In the genomic region with DNA sequence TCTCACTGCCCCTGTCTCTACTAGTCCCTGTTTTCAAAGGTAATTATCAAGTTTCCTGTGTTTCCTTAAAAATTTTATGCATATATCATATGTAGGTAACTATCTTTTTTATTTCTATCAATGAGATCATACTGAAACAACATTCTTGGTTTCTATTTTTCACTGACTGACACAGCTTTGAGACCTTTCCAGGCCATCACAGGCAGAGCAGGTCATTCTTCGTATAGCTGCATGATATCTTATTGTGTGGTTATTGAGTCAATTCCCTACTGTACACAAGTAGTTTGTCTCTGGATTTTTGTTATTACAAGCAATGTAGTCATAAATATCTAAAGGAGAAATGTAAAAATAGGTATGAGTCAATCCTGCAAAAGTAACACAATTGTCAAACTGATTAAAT, we compare ENCODE assay signal across 1 cellular context.
A peak's percentile ranks its signal among the peaks of the same experiment; 100 is the strongest.
TF ChIP-seq lines count a peak whose summit lies in the region.

No MANE protein-coding gene starts in this region.

TF ChIP-seq in GM12878, 131 proteins besides CTCF, POLR2A, EP300 and RAD21 (continued from another document and continues in another):
- TF ChIP-seq, protein P1, sequence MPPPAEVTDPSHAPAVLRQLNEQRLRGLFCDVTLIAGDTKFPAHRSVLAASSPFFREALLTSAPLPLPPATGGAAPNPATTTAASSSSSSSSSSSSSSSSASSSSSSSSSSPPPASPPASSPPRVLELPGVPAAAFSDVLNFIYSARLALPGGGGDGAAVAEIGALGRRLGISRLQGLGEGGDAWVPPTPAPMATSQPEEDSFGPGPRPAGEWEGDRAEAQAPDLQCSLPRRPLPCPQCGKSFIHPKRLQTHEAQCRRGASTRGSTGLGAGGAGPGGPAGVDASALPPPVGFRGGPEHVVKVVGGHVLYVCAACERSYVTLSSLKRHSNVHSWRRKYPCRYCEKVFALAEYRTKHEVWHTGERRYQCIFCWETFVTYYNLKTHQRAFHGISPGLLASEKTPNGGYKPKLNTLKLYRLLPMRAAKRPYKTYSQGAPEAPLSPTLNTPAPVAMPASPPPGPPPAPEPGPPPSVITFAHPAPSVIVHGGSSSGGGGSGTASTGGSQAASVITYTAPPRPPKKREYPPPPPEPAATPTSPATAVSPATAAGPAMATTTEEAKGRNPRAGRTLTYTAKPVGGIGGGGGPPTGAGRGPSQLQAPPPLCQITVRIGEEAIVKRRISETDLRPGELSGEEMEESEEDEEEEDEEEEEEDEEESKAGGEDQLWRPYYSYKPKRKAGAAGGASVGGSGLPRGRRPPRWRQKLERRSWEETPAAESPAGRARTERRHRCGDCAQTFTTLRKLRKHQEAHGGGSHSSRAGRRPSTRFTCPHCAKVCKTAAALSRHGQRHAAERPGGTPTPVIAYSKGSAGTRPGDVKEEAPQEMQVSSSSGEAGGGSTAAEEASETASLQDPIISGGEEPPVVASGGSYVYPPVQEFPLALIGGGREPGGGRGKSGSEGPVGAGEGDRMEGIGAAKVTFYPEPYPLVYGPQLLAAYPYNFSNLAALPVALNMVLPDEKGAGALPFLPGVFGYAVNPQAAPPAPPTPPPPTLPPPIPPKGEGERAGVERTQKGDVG (CRISPR knock-in tag; IDR thresholded peaks at IDR 0.05): no peak
- TF ChIP-seq FOXM1 (IDR thresholded peaks at IDR 0.05; ENCODE audit: low read depth, low read length): peak; percentile 32; the same call in 1 of the 2 replicates
- peak; percentile 24 to 29; a peak in 1 of 4 replicates for TF ChIP-seq IKZF2 (IDR thresholded peaks at IDR 0.05)
- TF ChIP-seq SMARCA5 (IDR thresholded peaks at IDR 0.05): no peak
- TF ChIP-seq, protein P2, sequence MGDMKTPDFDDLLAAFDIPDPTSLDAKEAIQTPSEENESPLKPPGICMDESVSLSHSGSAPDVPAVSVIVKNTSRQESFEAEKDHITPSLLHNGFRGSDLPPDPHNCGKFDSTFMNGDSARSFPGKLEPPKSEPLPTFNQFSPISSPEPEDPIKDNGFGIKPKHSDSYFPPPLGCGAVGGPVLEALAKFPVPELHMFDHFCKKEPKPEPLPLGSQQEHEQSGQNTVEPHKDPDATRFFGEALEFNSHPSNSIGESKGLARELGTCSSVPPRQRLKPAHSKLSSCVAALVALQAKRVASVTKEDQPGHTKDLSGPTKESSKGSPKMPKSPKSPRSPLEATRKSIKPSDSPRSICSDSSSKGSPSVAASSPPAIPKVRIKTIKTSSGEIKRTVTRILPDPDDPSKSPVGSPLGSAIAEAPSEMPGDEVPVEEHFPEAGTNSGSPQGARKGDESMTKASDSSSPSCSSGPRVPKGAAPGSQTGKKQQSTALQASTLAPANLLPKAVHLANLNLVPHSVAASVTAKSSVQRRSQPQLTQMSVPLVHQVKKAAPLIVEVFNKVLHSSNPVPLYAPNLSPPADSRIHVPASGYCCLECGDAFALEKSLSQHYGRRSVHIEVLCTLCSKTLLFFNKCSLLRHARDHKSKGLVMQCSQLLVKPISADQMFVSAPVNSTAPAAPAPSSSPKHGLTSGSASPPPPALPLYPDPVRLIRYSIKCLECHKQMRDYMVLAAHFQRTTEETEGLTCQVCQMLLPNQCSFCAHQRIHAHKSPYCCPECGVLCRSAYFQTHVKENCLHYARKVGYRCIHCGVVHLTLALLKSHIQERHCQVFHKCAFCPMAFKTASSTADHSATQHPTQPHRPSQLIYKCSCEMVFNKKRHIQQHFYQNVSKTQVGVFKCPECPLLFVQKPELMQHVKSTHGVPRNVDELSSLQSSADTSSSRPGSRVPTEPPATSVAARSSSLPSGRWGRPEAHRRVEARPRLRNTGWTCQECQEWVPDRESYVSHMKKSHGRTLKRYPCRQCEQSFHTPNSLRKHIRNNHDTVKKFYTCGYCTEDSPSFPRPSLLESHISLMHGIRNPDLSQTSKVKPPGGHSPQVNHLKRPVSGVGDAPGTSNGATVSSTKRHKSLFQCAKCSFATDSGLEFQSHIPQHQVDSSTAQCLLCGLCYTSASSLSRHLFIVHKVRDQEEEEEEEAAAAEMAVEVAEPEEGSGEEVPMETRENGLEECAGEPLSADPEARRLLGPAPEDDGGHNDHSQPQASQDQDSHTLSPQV (IDR thresholded peaks at IDR 0.05): no peak
- no peak for TF ChIP-seq MXI1 (IDR thresholded peaks at IDR 0.05; ENCODE audit: low read depth, low read length)
- TF ChIP-seq CREB1 (IDR thresholded peaks at IDR 0.05; ENCODE audit: low read depth): no peak
- no peak for TF ChIP-seq PAX5 (IDR thresholded peaks at IDR 0.05; ENCODE audit: borderline replicate concordance, low read depth, low read length)
- no peak for TF ChIP-seq YBX1 (IDR thresholded peaks at IDR 0.05)
- TF ChIP-seq MTA3 (IDR thresholded peaks at IDR 0.05; ENCODE audit: borderline replicate concordance, low read length): no peak
- TF ChIP-seq, protein P3, sequence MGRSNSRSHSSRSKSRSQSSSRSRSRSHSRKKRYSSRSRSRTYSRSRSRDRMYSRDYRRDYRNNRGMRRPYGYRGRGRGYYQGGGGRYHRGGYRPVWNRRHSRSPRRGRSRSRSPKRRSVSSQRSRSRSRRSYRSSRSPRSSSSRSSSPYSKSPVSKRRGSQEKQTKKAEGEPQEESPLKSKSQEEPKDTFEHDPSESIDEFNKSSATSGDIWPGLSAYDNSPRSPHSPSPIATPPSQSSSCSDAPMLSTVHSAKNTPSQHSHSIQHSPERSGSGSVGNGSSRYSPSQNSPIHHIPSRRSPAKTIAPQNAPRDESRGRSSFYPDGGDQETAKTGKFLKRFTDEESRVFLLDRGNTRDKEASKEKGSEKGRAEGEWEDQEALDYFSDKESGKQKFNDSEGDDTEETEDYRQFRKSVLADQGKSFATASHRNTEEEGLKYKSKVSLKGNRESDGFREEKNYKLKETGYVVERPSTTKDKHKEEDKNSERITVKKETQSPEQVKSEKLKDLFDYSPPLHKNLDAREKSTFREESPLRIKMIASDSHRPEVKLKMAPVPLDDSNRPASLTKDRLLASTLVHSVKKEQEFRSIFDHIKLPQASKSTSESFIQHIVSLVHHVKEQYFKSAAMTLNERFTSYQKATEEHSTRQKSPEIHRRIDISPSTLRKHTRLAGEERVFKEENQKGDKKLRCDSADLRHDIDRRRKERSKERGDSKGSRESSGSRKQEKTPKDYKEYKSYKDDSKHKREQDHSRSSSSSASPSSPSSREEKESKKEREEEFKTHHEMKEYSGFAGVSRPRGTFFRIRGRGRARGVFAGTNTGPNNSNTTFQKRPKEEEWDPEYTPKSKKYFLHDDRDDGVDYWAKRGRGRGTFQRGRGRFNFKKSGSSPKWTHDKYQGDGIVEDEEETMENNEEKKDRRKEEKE (IDR thresholded peaks at IDR 0.05): no peak
- TF ChIP-seq SUPT20H (IDR thresholded peaks at IDR 0.05; ENCODE audit: borderline replicate concordance, control insufficient read depth, low read depth, low read length): no peak
- TF ChIP-seq TCF7 (IDR thresholded peaks at IDR 0.05; ENCODE audit: borderline replicate concordance): no peak
- TF ChIP-seq TCF12 (IDR thresholded peaks at IDR 0.05; ENCODE audit: low read depth, low read length): no peak
- no peak for TF ChIP-seq PML (IDR thresholded peaks at IDR 0.05; ENCODE audit: low read length)
- no peak for TF ChIP-seq ZNF384 (IDR thresholded peaks at IDR 0.05; ENCODE audit: borderline replicate concordance, low read depth, low read length)
- TF ChIP-seq ZNF622 (IDR thresholded peaks at IDR 0.05): no peak
- no peak for TF ChIP-seq GATAD2B (conservative IDR thresholded peaks at IDR 0.05; ENCODE audit: low read depth)
- no peak for TF ChIP-seq TCF3 (IDR thresholded peaks at IDR 0.05; ENCODE audit: borderline replicate concordance, insufficient read depth, low read depth, low read length)
- no peak for TF ChIP-seq SMAD1 (IDR thresholded peaks at IDR 0.05; ENCODE audit: low read depth, partially characterized antibody)
- TF ChIP-seq NRF1 (conservative IDR thresholded peaks at IDR 0.05; ENCODE audit: low read depth, low read length): no peak
- TF ChIP-seq, protein P4, sequence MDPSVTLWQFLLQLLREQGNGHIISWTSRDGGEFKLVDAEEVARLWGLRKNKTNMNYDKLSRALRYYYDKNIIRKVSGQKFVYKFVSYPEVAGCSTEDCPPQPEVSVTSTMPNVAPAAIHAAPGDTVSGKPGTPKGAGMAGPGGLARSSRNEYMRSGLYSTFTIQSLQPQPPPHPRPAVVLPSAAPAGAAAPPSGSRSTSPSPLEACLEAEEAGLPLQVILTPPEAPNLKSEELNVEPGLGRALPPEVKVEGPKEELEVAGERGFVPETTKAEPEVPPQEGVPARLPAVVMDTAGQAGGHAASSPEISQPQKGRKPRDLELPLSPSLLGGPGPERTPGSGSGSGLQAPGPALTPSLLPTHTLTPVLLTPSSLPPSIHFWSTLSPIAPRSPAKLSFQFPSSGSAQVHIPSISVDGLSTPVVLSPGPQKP (IDR thresholded peaks at IDR 0.05; ENCODE audit: low read depth, low read length): no peak
- no peak for TF ChIP-seq SIN3A (IDR thresholded peaks at IDR 0.05; ENCODE audit: low read depth, low read length)
- TF ChIP-seq, protein P5, sequence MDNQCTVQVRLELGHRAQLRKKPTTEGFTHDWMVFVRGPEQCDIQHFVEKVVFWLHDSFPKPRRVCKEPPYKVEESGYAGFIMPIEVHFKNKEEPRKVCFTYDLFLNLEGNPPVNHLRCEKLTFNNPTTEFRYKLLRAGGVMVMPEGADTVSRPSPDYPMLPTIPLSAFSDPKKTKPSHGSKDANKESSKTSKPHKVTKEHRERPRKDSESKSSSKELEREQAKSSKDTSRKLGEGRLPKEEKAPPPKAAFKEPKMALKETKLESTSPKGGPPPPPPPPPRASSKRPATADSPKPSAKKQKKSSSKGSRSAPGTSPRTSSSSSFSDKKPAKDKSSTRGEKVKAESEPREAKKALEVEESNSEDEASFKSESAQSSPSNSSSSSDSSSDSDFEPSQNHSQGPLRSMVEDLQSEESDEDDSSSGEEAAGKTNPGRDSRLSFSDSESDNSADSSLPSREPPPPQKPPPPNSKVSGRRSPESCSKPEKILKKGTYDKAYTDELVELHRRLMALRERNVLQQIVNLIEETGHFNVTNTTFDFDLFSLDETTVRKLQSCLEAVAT (IDR thresholded peaks at IDR 0.05): no peak
- TF ChIP-seq, protein P6, sequence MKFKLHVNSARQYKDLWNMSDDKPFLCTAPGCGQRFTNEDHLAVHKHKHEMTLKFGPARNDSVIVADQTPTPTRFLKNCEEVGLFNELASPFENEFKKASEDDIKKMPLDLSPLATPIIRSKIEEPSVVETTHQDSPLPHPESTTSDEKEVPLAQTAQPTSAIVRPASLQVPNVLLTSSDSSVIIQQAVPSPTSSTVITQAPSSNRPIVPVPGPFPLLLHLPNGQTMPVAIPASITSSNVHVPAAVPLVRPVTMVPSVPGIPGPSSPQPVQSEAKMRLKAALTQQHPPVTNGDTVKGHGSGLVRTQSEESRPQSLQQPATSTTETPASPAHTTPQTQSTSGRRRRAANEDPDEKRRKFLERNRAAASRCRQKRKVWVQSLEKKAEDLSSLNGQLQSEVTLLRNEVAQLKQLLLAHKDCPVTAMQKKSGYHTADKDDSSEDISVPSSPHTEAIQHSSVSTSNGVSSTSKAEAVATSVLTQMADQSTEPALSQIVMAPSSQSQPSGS (IDR thresholded peaks at IDR 0.05; ENCODE audit: low read length): 0 out of 2 replicates have a peak, but pooled peaks have one; percentile 19
- no peak for TF ChIP-seq ASH2L (IDR thresholded peaks at IDR 0.05; ENCODE audit: borderline replicate concordance, low read depth)
- TF ChIP-seq, protein P7, sequence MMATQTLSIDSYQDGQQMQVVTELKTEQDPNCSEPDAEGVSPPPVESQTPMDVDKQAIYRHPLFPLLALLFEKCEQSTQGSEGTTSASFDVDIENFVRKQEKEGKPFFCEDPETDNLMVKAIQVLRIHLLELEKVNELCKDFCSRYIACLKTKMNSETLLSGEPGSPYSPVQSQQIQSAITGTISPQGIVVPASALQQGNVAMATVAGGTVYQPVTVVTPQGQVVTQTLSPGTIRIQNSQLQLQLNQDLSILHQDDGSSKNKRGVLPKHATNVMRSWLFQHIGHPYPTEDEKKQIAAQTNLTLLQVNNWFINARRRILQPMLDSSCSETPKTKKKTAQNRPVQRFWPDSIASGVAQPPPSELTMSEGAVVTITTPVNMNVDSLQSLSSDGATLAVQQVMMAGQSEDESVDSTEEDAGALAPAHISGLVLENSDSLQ (IDR thresholded peaks at IDR 0.05): peak; percentile 66
- TF ChIP-seq, protein P8, sequence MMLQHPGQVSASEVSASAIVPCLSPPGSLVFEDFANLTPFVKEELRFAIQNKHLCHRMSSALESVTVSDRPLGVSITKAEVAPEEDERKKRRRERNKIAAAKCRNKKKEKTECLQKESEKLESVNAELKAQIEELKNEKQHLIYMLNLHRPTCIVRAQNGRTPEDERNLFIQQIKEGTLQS (IDR thresholded peaks at IDR 0.05; ENCODE audit: borderline replicate concordance, extremely low read depth, low read depth, low read length): no peak
- TF ChIP-seq BHLHE40 (IDR thresholded peaks at IDR 0.05; ENCODE audit: borderline replicate concordance in 1 of 2, low read depth in 2 of 2, low read length in 1 of 2): no peak
- no peak for TF ChIP-seq POLR2AphosphoS2 (IDR thresholded peaks at IDR 0.05; ENCODE audit: low read depth, low read length)
- TF ChIP-seq HDGF (IDR thresholded peaks at IDR 0.05): no peak
- TF ChIP-seq RAD51 (IDR thresholded peaks at IDR 0.05): no peak
- TF ChIP-seq ETV6 (conservative IDR thresholded peaks at IDR 0.05 in 1 of 2, IDR thresholded peaks at IDR 0.05 in 1 of 2; ENCODE audit: borderline replicate concordance in 1 of 2, low read depth in 1 of 2): no peak
- no peak for TF ChIP-seq EZH2 (IDR thresholded peaks at IDR 0.05; ENCODE audit: borderline replicate concordance, control insufficient read depth, low read depth, low read length)
- no peak; the same call in 1 of the 2 replicates for TF ChIP-seq BCL11A (IDR thresholded peaks at IDR 0.05; ENCODE audit: low read depth, low read length)
- TF ChIP-seq WRNIP1 (IDR thresholded peaks at IDR 0.05; ENCODE audit: borderline replicate concordance, low read depth, low read length): no peak
- TF ChIP-seq POLR2AphosphoS5 (IDR thresholded peaks at IDR 0.05; ENCODE audit: low read length): no peak
- peak; percentile 74; the same call in 1 of the 2 replicates for TF ChIP-seq RUNX3 (IDR thresholded peaks at IDR 0.05; ENCODE audit: low read length)
- TF ChIP-seq, protein P9, sequence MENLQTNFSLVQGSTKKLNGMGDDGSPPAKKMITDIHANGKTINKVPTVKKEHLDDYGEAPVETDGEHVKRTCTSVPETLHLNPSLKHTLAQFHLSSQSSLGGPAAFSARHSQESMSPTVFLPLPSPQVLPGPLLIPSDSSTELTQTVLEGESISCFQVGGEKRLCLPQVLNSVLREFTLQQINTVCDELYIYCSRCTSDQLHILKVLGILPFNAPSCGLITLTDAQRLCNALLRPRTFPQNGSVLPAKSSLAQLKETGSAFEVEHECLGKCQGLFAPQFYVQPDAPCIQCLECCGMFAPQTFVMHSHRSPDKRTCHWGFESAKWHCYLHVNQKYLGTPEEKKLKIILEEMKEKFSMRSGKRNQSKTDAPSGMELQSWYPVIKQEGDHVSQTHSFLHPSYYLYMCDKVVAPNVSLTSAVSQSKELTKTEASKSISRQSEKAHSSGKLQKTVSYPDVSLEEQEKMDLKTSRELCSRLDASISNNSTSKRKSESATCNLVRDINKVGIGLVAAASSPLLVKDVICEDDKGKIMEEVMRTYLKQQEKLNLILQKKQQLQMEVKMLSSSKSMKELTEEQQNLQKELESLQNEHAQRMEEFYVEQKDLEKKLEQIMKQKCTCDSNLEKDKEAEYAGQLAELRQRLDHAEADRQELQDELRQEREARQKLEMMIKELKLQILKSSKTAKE (IDR thresholded peaks at IDR 0.05; ENCODE audit: low read depth, poor library complexity, severe bottlenecking): no peak
- no peak for TF ChIP-seq TBL1XR1 (IDR thresholded peaks at IDR 0.05; ENCODE audit: low read depth, low read length)
- no peak for TF ChIP-seq TARDBP (IDR thresholded peaks at IDR 0.05; ENCODE audit: borderline replicate concordance)
- peak; percentile 28; the same call in 1 of the 2 replicates for TF ChIP-seq CREM (IDR thresholded peaks at IDR 0.05; ENCODE audit: low read depth)
- peak; percentile 59; the same call in 1 of the 2 replicates for TF ChIP-seq EED (IDR thresholded peaks at IDR 0.05; ENCODE audit: low read depth)
- TF ChIP-seq NR2F1 (conservative IDR thresholded peaks at IDR 0.05): no peak
- TF ChIP-seq ZSCAN29 (IDR thresholded peaks at IDR 0.05): no peak
- no peak for TF ChIP-seq ZZZ3 (IDR thresholded peaks at IDR 0.05; ENCODE audit: control insufficient read depth, insufficient read length, low read depth)
- no peak for TF ChIP-seq FOXK2 (IDR thresholded peaks at IDR 0.05)
